In genomic region chrX:123803331-123803983, GRCh38 we compare ENCODE assay signal across 8 cellular contexts. TPM values are rescaled to one million over a fixed set of nuclear protein-coding genes. Genes with fewer than 3 reads are reported as not detected.
DNase-seq lines count a peak whose midpoint lies in the region; ATAC-seq and TF ChIP-seq lines count a peak whose summit lies in the region.

No MANE protein-coding gene starts in this region.

- H3K4me3 ChIP-seq in fibroblast of pulmonary artery (replicated peaks; ENCODE audit: low read depth, low read length) (no peak overlapping the region), smooth muscle cell (no peak overlapping the region), WERI-Rb-1 (ENCODE audit: low read depth, low read length) (no peak overlapping the region)

- H3K27me3 ChIP-seq in smooth muscle cell (ENCODE audit: low read depth), result no peaks in the 10 kb centered on the region
- H3K27me3 ChIP-seq in WERI-Rb-1 (ENCODE audit: insufficient read depth, low read depth, severe bottlenecking), result no peaks in the 10 kb centered on the region

- no peaks in the 10 kb centered on the region for H3K9me3 ChIP-seq in smooth muscle cell (replicated peaks; ENCODE audit: low read depth)
- H3K9me3 ChIP-seq in WERI-Rb-1 (ENCODE audit: severe bottlenecking), result no peaks in the 10 kb centered on the region

- H4K20me1 ChIP-seq in smooth muscle cell (ENCODE audit: low read depth), result no peaks in the 10 kb centered on the region

- no peaks in the 10 kb centered on the region for H3F3A ChIP-seq in smooth muscle cell (ENCODE audit: low read depth)

- 35% methylated on average over 4 of the region's 4 CpGs for WGBS in smooth muscle cell (ENCODE audit: low lambda C conversion rate)

- TF ChIP-seq CTCF in fibroblast of pulmonary artery (IDR thresholded peaks at IDR 0.05; ENCODE audit: low read length, missing control alignments) (no peak), smooth muscle cell (IDR thresholded peaks at IDR 0.05; ENCODE audit: borderline replicate concordance, insufficient read depth, poor library complexity, severe bottlenecking) (no peak), WERI-Rb-1 (IDR thresholded peaks at IDR 0.05; ENCODE audit: low read depth, low read length) (no peak)

- no peaks in the 10 kb centered on the region for H3K79me2 ChIP-seq in smooth muscle cell (ENCODE audit: low read depth)

- peak; percentile 61 for ATAC-seq in HG02610 (IDR thresholded peaks at IDR 0.05; ENCODE audit: unreplicated experiment)

- peak; percentile 12 for DNase-seq in activated CD4-positive, alpha-beta T cell treated with anti-CD3 and anti-CD28 coated beads for 48 hours
- no peak for DNase-seq in activated CD4-positive, alpha-beta T cell treated with anti-CD3 and anti-CD28 coated beads, Interleukin-2, amount 50 U/mL, for 4 hours
- DNase-seq in NCI-H146 (lab: John Stamatoyannopoulos, UW) (peak; percentile 97), T1000 (lab: John Stamatoyannopoulos, UW) (peak; percentile 7), fibroblast of pulmonary artery (ENCODE audit: low read depth) (peak; percentile 65), smooth muscle cell (lab: John Stamatoyannopoulos, UW; ENCODE audit: unreplicated experiment) (no peak), WERI-Rb-1 (no peak)

- no peak overlapping the region for H2AFZ ChIP-seq in smooth muscle cell (ENCODE audit: low read depth)

- no peaks in the 10 kb centered on the region for H3K4me1 ChIP-seq in smooth muscle cell (ENCODE audit: low read depth)

- H3K27ac ChIP-seq in smooth muscle cell (ENCODE audit: low read depth) (peak overlapping the region; percentile 98), WERI-Rb-1 (no peak overlapping the region)

- no peaks in the 10 kb centered on the region for H3K36me3 ChIP-seq in smooth muscle cell (ENCODE audit: low read depth)
- no peaks in the 10 kb centered on the region for H3K36me3 ChIP-seq in WERI-Rb-1

- peak overlapping the region; percentile 83 for H3K9ac ChIP-seq in smooth muscle cell (ENCODE audit: low read depth)

- peak overlapping the region; percentile 14 for H3K4me2 ChIP-seq in smooth muscle cell

RNA-seq across cellular contexts. Expression of gene XIAP, which starts 56.4 kb away (rescaled TPM):
- 24.5 and 37.7 TPM in 2 replicates for total RNA-seq in smooth muscle cell
- polyA plus RNA-seq in smooth muscle cell, result 8.5 and 12.4 TPM in 2 replicates

Comparison
In these comparisons a context has a peak if more than half of its experiments do, and no peak if none do; other contexts are left out.
1. DNase-seq: peak in activated CD4-positive, alpha-beta T cell treated with anti-CD3 and anti-CD28 coated beads for 48 hours (single experiment), NCI-H146 (single experiment), T1000 (single experiment) and fibroblast of pulmonary artery (single experiment); none in activated CD4-positive, alpha-beta T cell treated with anti-CD3 and anti-CD28 coated beads, Interleukin-2, amount 50 U/mL, for 4 hours (0 of 2), smooth muscle cell (single experiment) and WERI-Rb-1 (single experiment).